Comparison of ENCODE assay signal across 8 cellular contexts in the genomic region with DNA sequence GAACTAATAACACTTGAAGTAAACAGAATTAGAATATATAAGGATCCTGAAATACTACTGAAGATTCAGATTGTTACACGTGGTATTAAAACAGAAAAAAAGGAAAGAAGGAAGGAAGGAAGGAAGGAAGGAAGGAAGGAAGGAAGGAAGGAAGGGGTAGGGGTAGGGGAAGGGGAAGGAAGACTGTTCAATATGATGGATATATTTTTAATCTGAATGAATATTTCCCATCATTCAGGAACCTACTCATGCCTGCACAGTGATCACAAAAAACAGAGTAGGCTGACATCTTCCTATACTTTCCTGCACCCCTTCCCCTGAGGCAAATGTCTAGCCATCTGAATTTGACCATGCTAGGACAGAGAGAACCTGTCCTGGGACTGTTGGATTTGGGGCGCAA.
"Had no signal": no experiment of that assay in that cellular context is flagged by ENCODE, and none has a peak within 500 bp of the region (broad histone marks: within the 10 kb centered on the region; RNA-seq: fewer than 3 reads in every experiment).

No MANE protein-coding gene starts in this region.

- H3K27ac Mint-ChIP-seq: GM23338, HFFc6 had no signal

- H3K4me3 Mint-ChIP-seq: GM23338, HFFc6 had no signal

- H3K4me2 ChIP-seq: GM23338 had no signal

- H3K4me1 Mint-ChIP-seq: GM23338 had no signal

- H3K4me1 ChIP-seq: HAP-1 had no signal

- DNase-seq: H7, HFFc6, IMR-90, KBM-7 had no signal

- H2AFZ ChIP-seq: GM23338 had no signal

- H3K9me3 ChIP-seq: HAP-1 had no signal

- H3K36me3 ChIP-seq: HAP-1 had no signal

- ATAC-seq: GM23338, HCT116 had no signal

- H3K4me3 ChIP-seq: GM23338, HAP-1 had no signal

- H3K27ac ChIP-seq: HL-60 had no signal
